In the genomic region with DNA sequence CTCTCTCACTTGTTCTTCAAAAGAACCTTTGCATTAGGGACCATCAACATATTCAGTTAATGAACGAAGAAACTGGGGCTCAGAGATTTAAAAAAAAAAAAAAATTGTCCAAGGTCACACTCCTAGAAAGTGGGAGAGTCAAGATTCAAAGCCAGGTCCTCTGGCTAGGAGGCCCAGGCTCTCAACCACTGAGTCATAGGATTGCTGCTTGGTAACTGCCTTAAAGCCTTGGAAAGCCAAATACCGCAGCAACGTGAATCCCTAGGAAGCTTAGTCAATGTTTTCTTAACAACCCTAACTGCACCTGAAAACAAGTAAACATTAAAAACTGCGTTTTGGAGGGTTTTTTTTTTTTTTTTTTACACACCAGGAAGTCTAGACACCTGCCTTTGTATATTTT, we compare ENCODE assay signal across 12 cellular contexts.
DNase-seq lines count a peak whose midpoint lies in the region; ATAC-seq, FAIRE-seq and TF ChIP-seq lines count a peak whose summit lies in the region.
"Had no signal": no experiment of that assay in that cellular context is flagged by ENCODE, and none has a peak within 500 bp of the region (broad histone marks: within the 10 kb centered on the region; RNA-seq: fewer than 3 reads in every experiment).

No MANE protein-coding gene starts in this region.

- H3K9me3 ChIP-seq in A673 (ENCODE audit: low read depth, low read length, poor library complexity, severe bottlenecking) (no peaks in the 10 kb centered on the region), astrocyte (ENCODE audit: insufficient read depth, low read depth, low read length) (no peaks in the 10 kb centered on the region)
- H3K9me3 ChIP-seq: ovary had no signal

- DNase-seq in A673 (ENCODE audit: low spot score) (peak; percentile 0), HFFc6 (peak; percentile 96), astrocyte (ENCODE audit: low read depth) (peak; percentile 99), kidney glomerular epithelial cell (lab: John Stamatoyannopoulos, UW) (peak; percentile 96)
- DNase-seq in activated CD4-positive, CD25-positive, alpha-beta regulatory T cell treated with anti-CD3 and anti-CD28 coated beads, Interleukin-2, amount 50 U/mL, for 72 hours, result no peak
- DNase-seq in activated naive CD4-positive, alpha-beta T cell treated with anti-CD3 and anti-CD28 coated beads for 36 hours, result no peak
- no peak for DNase-seq in activated CD8-positive, alpha-beta memory T cell treated with anti-CD3 and anti-CD28 coated beads, Interleukin-2, amount 50 U/mL, for 48 hours
- DNase-seq: activated CD4-positive, alpha-beta T cell treated with anti-CD3 and anti-CD28 coated beads for 36 hours; CD4-positive, alpha-beta memory T cell; head of caudate nucleus had no signal

- H3K4me3 Mint-ChIP-seq in HFFc6 (peak overlapping the region; percentile 67), astrocyte (ENCODE audit: unreplicated experiment) (peak overlapping the region; percentile 17)
- no peak overlapping the region for H3K4me3 Mint-ChIP-seq in activated naive CD4-positive, alpha-beta T cell treated with anti-CD3 and anti-CD28 coated beads for 36 hours
- H3K4me3 Mint-ChIP-seq: activated CD4-positive, alpha-beta T cell treated with anti-CD3 and anti-CD28 coated beads for 36 hours; CD4-positive, alpha-beta memory T cell had no signal

- H3K4me1 ChIP-seq in A673 (ENCODE audit: insufficient read depth, low read length, poor library complexity, severe bottlenecking), result no peaks in the 10 kb centered on the region
- peaks cover 46% of the 10 kb centered on the region for H3K4me1 ChIP-seq in astrocyte (ENCODE audit: insufficient read depth, low read length)

- no peaks in the 10 kb centered on the region for H4K20me1 ChIP-seq in astrocyte (ENCODE audit: insufficient read depth, low read length)

- FAIRE-seq in astrocyte (lab: Jason Lieb, UNC), result peak; percentile 100

- no peaks in the 10 kb centered on the region for H3K79me2 ChIP-seq in astrocyte (ENCODE audit: insufficient read depth, low read length)

- no peak overlapping the region for H3K27ac ChIP-seq in A673 (ENCODE audit: low read depth, low read length, poor library complexity, severe bottlenecking)
- H3K27ac ChIP-seq in astrocyte (ENCODE audit: low read depth, low read length), result peak overlapping the region; percentile 97
- H3K27ac ChIP-seq: ovary had no signal

- POLR2A ChIA-PET in A673 (lab: Charles Lee; ENCODE audit: low non-redundant PET), result no interaction called here

- H3K36me3 Mint-ChIP-seq in HFFc6 (ENCODE audit: low read depth) (peaks cover 6% of the 10 kb centered on the region; the same call in 1 of the 2 replicates), astrocyte (ENCODE audit: low read depth, unreplicated experiment) (no peaks in the 10 kb centered on the region)
- no peaks in the 10 kb centered on the region for H3K36me3 Mint-ChIP-seq in activated naive CD4-positive, alpha-beta T cell treated with anti-CD3 and anti-CD28 coated beads for 36 hours (ENCODE audit: low read depth)
- H3K36me3 Mint-ChIP-seq: CD4-positive, alpha-beta memory T cell had no signal

- BruUV-seq in A673 (replicated peaks; lab: Mats Ljungman, UMichigan), result no TSS peak

- intact Hi-C loops in A673 (cut with micrococcal nuclease; ENCODE audit: unreplicated experiment), result no loop called here
- intact Hi-C loops in activated naive CD4-positive, alpha-beta T cell treated with anti-CD3 and anti-CD28 coated beads for 36 hours (cut with micrococcal nuclease), result no loop called here

- H3K9ac ChIP-seq in astrocyte (ENCODE audit: low read length), result peak overlapping the region; percentile 83

- H3K4me1 Mint-ChIP-seq in HFFc6 (ENCODE audit: low read depth), result peaks cover 90% of the 10 kb centered on the region
- peaks cover 45% of the 10 kb centered on the region for H3K4me1 Mint-ChIP-seq in astrocyte (ENCODE audit: low read depth, unreplicated experiment)
- no peaks in the 10 kb centered on the region for H3K4me1 Mint-ChIP-seq in activated naive CD4-positive, alpha-beta T cell treated with anti-CD3 and anti-CD28 coated beads for 36 hours (ENCODE audit: low read depth)
- H3K4me1 Mint-ChIP-seq: activated CD4-positive, alpha-beta T cell treated with anti-CD3 and anti-CD28 coated beads for 36 hours; CD4-positive, alpha-beta memory T cell had no signal

- CTCF ChIA-PET in A673 (lab: Charles Lee), result no interaction called here
- CTCF ChIA-PET in activated naive CD4-positive, alpha-beta T cell treated with anti-CD3 and anti-CD28 coated beads for 36 hours (lab: Charles Lee), result no interaction called here

- ATAC-seq in GM21381 (IDR thresholded peaks at IDR 0.05; ENCODE audit: unreplicated experiment), result no peak
- ATAC-seq: activated CD4-positive, alpha-beta T cell treated with anti-CD3 and anti-CD28 coated beads for 36 hours had no signal

- H2AFZ ChIP-seq in astrocyte (ENCODE audit: low read depth, low read length), result no peak overlapping the region

- H3K9me3 Mint-ChIP-seq in HFFc6 (no peaks in the 10 kb centered on the region), astrocyte (ENCODE audit: unreplicated experiment) (peaks cover 2% of the 10 kb centered on the region)
- peaks cover 3% of the 10 kb centered on the region for H3K9me3 Mint-ChIP-seq in activated naive CD4-positive, alpha-beta T cell treated with anti-CD3 and anti-CD28 coated beads for 36 hours

- TF ChIP-seq CTCF in A673 (conservative IDR thresholded peaks at IDR 0.05; ENCODE audit: low read depth, low read length) (no peak), HFFc6 (IDR thresholded peaks at IDR 0.05) (no peak), astrocyte (IDR thresholded peaks at IDR 0.05; ENCODE audit: insufficient read depth, low read depth, low read length) (no peak)

- H3K27ac Mint-ChIP-seq in HFFc6, result peak overlapping the region; percentile 90
- H3K27ac Mint-ChIP-seq in astrocyte (ENCODE audit: unreplicated experiment), result peak overlapping the region; percentile 97
- H3K27ac Mint-ChIP-seq in activated naive CD4-positive, alpha-beta T cell treated with anti-CD3 and anti-CD28 coated beads for 36 hours, result no peak overlapping the region
- H3K27ac Mint-ChIP-seq: activated CD4-positive, alpha-beta T cell treated with anti-CD3 and anti-CD28 coated beads for 36 hours; CD4-positive, alpha-beta memory T cell had no signal

- H3K4me3 ChIP-seq in A673 (ENCODE audit: low read depth, low read length, poor library complexity, severe bottlenecking), result no peak overlapping the region
- H3K4me3 ChIP-seq in astrocyte (ENCODE audit: insufficient read depth, low read depth, low read length), result peak overlapping the region; percentile 15
- H3K4me3 ChIP-seq: ovary had no signal

- H3K27me3 ChIP-seq in A673 (replicated peaks; ENCODE audit: insufficient read depth, low read depth, low read length, poor library complexity) (no peaks in the 10 kb centered on the region), astrocyte (ENCODE audit: insufficient read depth, low read length) (no peaks in the 10 kb centered on the region)
- H3K27me3 ChIP-seq: ovary had no signal

- peak overlapping the region; percentile 82 for H3K4me2 ChIP-seq in astrocyte (ENCODE audit: low read length)

- H3K27me3 Mint-ChIP-seq in HFFc6 (ENCODE audit: insufficient read depth) (peaks cover 3% of the 10 kb centered on the region), astrocyte (ENCODE audit: low read depth, unreplicated experiment) (no peaks in the 10 kb centered on the region)
- peaks cover 4% of the 10 kb centered on the region for H3K27me3 Mint-ChIP-seq in activated naive CD4-positive, alpha-beta T cell treated with anti-CD3 and anti-CD28 coated beads for 36 hours (ENCODE audit: low read depth)
- H3K27me3 Mint-ChIP-seq: CD4-positive, alpha-beta memory T cell had no signal

- H3K36me3 ChIP-seq in A673 (ENCODE audit: insufficient read depth, low read length, poor library complexity, severe bottlenecking) (no peaks in the 10 kb centered on the region), astrocyte (ENCODE audit: insufficient read depth, low read length) (no peaks in the 10 kb centered on the region)
- H3K36me3 ChIP-seq: ovary had no signal

Comparison
In these comparisons a context has a peak if more than half of its experiments do, and no peak if none do; other contexts are left out.
1. DNase-seq: peak in A673 (single experiment), HFFc6 (single experiment), astrocyte (single experiment) and kidney glomerular epithelial cell (single experiment); none in activated CD4-positive, CD25-positive, alpha-beta regulatory T cell treated with anti-CD3 and anti-CD28 coated beads, Interleukin-2, amount 50 U/mL, for 72 hours (single experiment), activated naive CD4-positive, alpha-beta T cell treated with anti-CD3 and anti-CD28 coated beads for 36 hours (single experiment) and activated CD8-positive, alpha-beta memory T cell treated with anti-CD3 and anti-CD28 coated beads, Interleukin-2, amount 50 U/mL, for 48 hours (single experiment).